ENCODE assay signal across 8 cellular contexts in the genomic region with DNA sequence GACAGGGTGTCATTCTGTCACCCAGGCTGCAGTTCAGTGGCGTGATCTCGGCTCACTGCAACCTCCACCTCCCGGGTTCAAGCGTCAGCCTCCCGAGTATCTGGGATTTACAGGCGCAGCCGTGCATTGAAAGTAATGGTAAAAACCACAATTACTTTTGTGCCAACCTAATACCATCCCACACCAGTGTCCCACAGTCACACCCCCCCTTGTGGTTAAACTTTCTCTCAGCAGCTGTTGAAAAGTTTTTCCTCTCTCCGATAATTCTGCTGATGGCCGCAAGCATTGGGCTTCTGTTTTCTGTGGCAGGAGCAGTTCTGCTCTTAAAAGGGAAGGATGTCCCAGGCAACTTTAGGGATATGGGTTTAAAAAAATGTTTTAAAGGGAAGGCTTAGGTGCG. TPM values are rescaled to one million over a fixed set of nuclear protein-coding genes. Genes with fewer than 3 reads are reported as not detected.
A peak's percentile ranks its signal among the peaks of the same experiment; 100 is the strongest.
DNase-seq lines count a peak whose midpoint lies in the region; ATAC-seq, FAIRE-seq and TF ChIP-seq lines count a peak whose summit lies in the region.

No MANE protein-coding gene starts in this region.

- peaks cover 10% of the 10 kb centered on the region for H3K27me3 Mint-ChIP-seq in progenitor cell of endocrine pancreas

- DNase-seq in A172 (ENCODE audit: low spot score): peak; percentile 86
- DNase-seq in GM12865 (ENCODE audit: low read depth): peak; percentile 44
- DNase-seq in RCC 7860 (ENCODE audit: low spot score): peak; percentile 82
- no peak for DNase-seq in progenitor cell of endocrine pancreas (ENCODE audit: low spot score, unreplicated experiment)
- no peak for DNase-seq in superior temporal gyrus (ENCODE audit: extremely low spot score)
- DNase-seq in GM12892 (ENCODE audit: insufficient read length): no peak

- no peak overlapping the region for H3K4me3 ChIP-seq in GM12865 (ENCODE audit: low read depth, low read length)

- ATAC-seq in esophagus mucosa: peak; percentile 24
- no peak for ATAC-seq in GM19328 (IDR thresholded peaks at IDR 0.05; ENCODE audit: unreplicated experiment)

- FAIRE-seq in RCC 7860 (lab: Jason Lieb, UNC) (peak; percentile 89), GM12892 (lab: Jason Lieb, UNC) (no peak)

- H3K4me1 Mint-ChIP-seq in progenitor cell of endocrine pancreas (ENCODE audit: low read depth): no peaks in the 10 kb centered on the region

- no peak for TF ChIP-seq POLR2A in GM12892 (IDR thresholded peaks at IDR 0.05; ENCODE audit: low read depth, low read length)

- no peaks in the 10 kb centered on the region for H3K9me3 Mint-ChIP-seq in progenitor cell of endocrine pancreas (ENCODE audit: low read depth)

- TF ChIP-seq CTCF in GM12865 (IDR thresholded peaks at IDR 0.05; ENCODE audit: insufficient read depth, low read depth, low read length, missing control alignments): peak; percentile 40
- TF ChIP-seq CTCF in progenitor cell of endocrine pancreas (IDR thresholded peaks at IDR 0.05; ENCODE audit: unreplicated experiment): peak; percentile 59

- no peak overlapping the region for H3K4me3 Mint-ChIP-seq in progenitor cell of endocrine pancreas (ENCODE audit: low read depth)

- no peak overlapping the region for H3K27ac Mint-ChIP-seq in progenitor cell of endocrine pancreas

- H3K36me3 Mint-ChIP-seq in progenitor cell of endocrine pancreas (ENCODE audit: insufficient read depth): peaks cover 2% of the 10 kb centered on the region

RNA-seq across cellular contexts. Expression of a gene that starts 6.6 kb away (rescaled TPM):
- total RNA-seq in A172 (2014; rRNA removed; shearing (Covaris generic)): 0.84 and 3.3 TPM in 2 replicates
- 1.2 TPM for total RNA-seq in esophagus mucosa
- total RNA-seq in progenitor cell of endocrine pancreas: 0.89 and 1.1 TPM in 2 replicates
- 160 TPM for polyA plus RNA-seq in GM12892 (2012; ENCODE audit: missing spikeins)

RNA-seq across cellular contexts. Expression of a gene that starts 29.0 kb away (rescaled TPM):
- total RNA-seq in A172 (2014; rRNA removed; shearing (Covaris generic)): 457 and 480 TPM in 2 replicates
- total RNA-seq in esophagus mucosa: 235 TPM
- 213 and 220 TPM in 2 replicates for total RNA-seq in progenitor cell of endocrine pancreas
- 222 TPM for polyA plus RNA-seq in GM12892 (2012; ENCODE audit: missing spikeins)

RNA-seq across cellular contexts. Expression of a gene that starts 51.0 kb away (rescaled TPM):
- total RNA-seq in A172 (2014; rRNA removed; shearing (Covaris generic)): 99.1 and 138 TPM in 2 replicates
- 29.1 TPM for total RNA-seq in esophagus mucosa
- 37.0 and 42.1 TPM in 2 replicates for total RNA-seq in progenitor cell of endocrine pancreas
- 64.7 TPM for polyA plus RNA-seq in GM12892 (2012; ENCODE audit: missing spikeins)

Comparison
In these comparisons a context has a peak if more than half of its experiments do, and no peak if none do; other contexts are left out.
1. DNase-seq: peak in A172 (single experiment), GM12865 (single experiment) and RCC 7860 (single experiment); none in progenitor cell of endocrine pancreas (single experiment), superior temporal gyrus (single experiment) and GM12892 (single experiment).